Comparison of ENCODE assay signal across 1 cellular context in the genomic region with DNA sequence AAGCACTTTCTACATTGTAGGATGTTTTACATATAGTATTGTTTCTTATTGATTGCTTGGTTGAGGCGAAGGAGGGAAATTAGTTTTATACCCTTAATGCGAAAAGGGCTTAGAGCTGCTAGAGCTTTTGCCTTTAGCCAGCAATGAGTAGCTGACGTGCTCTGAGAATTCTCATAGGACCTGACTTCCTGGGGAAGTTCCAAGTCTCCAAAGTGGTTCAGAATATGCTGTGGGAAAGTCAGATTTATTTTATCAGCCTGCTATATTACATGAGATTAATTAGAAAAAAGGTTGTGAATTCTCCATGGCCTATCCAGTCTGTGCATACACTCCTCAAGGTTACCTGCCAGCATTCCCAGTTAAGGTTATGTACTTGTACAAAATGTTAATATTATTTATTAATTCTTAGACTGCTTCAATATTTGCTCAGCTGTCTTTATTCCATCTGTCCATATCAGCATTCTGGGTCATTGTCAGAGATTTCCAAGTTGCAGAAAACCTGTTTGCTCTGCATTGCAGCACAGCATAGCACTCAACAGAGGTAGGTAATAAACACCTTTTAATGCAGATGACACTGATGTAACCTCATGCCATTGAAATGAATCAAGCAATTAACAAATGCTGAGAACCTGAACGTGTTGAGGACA.
TF ChIP-seq lines count a peak whose summit lies in the region.

No MANE protein-coding gene starts in this region.

TF ChIP-seq in GM12878, 131 proteins besides CTCF, POLR2A, EP300 and RAD21:
- TF ChIP-seq MTA2 (IDR thresholded peaks at IDR 0.05; ENCODE audit: low read depth) (no peak), TAF1 (IDR thresholded peaks at IDR 0.05; ENCODE audit: borderline replicate concordance, low read depth, low read length) (no peak), RELA (IDR thresholded peaks at IDR 0.05; ENCODE audit: borderline replicate concordance, partially characterized antibody) (no peak), TBL1XR1 (IDR thresholded peaks at IDR 0.05; ENCODE audit: low read depth, low read length) (no peak), EZH2 (IDR thresholded peaks at IDR 0.05; ENCODE audit: borderline replicate concordance, control insufficient read depth, low read depth, low read length) (no peak), DPF2 (IDR thresholded peaks at IDR 0.05) (no peak), BCL11A (IDR thresholded peaks at IDR 0.05; ENCODE audit: low read depth, low read length) (no peak), ZNF384 (IDR thresholded peaks at IDR 0.05; ENCODE audit: borderline replicate concordance, low read depth, low read length) (no peak), TCF12 (IDR thresholded peaks at IDR 0.05; ENCODE audit: low read depth, low read length) (no peak), ETV6 (conservative IDR thresholded peaks at IDR 0.05 in 1 of 2, IDR thresholded peaks at IDR 0.05 in 1 of 2; ENCODE audit: borderline replicate concordance in 1 of 2, low read depth in 1 of 2) (no peak), KDM1A (IDR thresholded peaks at IDR 0.05; ENCODE audit: borderline replicate concordance) (no peak), SUZ12 (IDR thresholded peaks at IDR 0.05; ENCODE audit: unreplicated experiment) (no peak), JUNB (IDR thresholded peaks at IDR 0.05) (no peak), TARDBP (IDR thresholded peaks at IDR 0.05; ENCODE audit: borderline replicate concordance) (no peak)
- TF ChIP-seq, protein P1, sequence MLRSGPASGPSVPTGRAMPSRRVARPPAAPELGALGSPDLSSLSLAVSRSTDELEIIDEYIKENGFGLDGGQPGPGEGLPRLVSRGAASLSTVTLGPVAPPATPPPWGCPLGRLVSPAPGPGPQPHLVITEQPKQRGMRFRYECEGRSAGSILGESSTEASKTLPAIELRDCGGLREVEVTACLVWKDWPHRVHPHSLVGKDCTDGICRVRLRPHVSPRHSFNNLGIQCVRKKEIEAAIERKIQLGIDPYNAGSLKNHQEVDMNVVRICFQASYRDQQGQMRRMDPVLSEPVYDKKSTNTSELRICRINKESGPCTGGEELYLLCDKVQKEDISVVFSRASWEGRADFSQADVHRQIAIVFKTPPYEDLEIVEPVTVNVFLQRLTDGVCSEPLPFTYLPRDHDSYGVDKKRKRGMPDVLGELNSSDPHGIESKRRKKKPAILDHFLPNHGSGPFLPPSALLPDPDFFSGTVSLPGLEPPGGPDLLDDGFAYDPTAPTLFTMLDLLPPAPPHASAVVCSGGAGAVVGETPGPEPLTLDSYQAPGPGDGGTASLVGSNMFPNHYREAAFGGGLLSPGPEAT (IDR thresholded peaks at IDR 0.05; ENCODE audit: low read depth), result no peak
- TF ChIP-seq, protein P2, sequence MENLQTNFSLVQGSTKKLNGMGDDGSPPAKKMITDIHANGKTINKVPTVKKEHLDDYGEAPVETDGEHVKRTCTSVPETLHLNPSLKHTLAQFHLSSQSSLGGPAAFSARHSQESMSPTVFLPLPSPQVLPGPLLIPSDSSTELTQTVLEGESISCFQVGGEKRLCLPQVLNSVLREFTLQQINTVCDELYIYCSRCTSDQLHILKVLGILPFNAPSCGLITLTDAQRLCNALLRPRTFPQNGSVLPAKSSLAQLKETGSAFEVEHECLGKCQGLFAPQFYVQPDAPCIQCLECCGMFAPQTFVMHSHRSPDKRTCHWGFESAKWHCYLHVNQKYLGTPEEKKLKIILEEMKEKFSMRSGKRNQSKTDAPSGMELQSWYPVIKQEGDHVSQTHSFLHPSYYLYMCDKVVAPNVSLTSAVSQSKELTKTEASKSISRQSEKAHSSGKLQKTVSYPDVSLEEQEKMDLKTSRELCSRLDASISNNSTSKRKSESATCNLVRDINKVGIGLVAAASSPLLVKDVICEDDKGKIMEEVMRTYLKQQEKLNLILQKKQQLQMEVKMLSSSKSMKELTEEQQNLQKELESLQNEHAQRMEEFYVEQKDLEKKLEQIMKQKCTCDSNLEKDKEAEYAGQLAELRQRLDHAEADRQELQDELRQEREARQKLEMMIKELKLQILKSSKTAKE (IDR thresholded peaks at IDR 0.05; ENCODE audit: low read depth, poor library complexity, severe bottlenecking), result no peak
- TF ChIP-seq, protein P3, sequence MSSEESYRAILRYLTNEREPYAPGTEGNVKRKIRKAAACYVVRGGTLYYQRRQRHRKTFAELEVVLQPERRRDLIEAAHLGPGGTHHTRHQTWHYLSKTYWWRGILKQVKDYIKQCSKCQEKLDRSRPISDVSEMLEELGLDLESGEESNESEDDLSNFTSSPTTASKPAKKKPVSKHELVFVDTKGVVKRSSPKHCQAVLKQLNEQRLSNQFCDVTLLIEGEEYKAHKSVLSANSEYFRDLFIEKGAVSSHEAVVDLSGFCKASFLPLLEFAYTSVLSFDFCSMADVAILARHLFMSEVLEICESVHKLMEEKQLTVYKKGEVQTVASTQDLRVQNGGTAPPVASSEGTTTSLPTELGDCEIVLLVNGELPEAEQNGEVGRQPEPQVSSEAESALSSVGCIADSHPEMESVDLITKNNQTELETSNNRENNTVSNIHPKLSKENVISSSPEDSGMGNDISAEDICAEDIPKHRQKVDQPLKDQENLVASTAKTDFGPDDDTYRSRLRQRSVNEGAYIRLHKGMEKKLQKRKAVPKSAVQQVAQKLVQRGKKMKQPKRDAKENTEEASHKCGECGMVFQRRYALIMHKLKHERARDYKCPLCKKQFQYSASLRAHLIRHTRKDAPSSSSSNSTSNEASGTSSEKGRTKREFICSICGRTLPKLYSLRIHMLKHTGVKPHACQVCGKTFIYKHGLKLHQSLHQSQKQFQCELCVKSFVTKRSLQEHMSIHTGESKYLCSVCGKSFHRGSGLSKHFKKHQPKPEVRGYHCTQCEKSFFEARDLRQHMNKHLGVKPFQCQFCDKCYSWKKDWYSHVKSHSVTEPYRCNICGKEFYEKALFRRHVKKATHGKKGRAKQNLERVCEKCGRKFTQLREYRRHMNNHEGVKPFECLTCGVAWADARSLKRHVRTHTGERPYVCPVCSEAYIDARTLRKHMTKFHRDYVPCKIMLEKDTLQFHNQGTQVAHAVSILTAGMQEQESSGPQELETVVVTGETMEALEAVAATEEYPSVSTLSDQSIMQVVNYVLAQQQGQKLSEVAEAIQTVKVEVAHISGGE (CRISPR knock-in tag; IDR thresholded peaks at IDR 0.05), result no peak
- TF ChIP-seq, protein P4, sequence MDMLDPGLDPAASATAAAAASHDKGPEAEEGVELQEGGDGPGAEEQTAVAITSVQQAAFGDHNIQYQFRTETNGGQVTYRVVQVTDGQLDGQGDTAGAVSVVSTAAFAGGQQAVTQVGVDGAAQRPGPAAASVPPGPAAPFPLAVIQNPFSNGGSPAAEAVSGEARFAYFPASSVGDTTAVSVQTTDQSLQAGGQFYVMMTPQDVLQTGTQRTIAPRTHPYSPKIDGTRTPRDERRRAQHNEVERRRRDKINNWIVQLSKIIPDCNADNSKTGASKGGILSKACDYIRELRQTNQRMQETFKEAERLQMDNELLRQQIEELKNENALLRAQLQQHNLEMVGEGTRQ (IDR thresholded peaks at IDR 0.05; ENCODE audit: borderline replicate concordance, low read depth, low read length), result no peak
- TF ChIP-seq, protein P5, sequence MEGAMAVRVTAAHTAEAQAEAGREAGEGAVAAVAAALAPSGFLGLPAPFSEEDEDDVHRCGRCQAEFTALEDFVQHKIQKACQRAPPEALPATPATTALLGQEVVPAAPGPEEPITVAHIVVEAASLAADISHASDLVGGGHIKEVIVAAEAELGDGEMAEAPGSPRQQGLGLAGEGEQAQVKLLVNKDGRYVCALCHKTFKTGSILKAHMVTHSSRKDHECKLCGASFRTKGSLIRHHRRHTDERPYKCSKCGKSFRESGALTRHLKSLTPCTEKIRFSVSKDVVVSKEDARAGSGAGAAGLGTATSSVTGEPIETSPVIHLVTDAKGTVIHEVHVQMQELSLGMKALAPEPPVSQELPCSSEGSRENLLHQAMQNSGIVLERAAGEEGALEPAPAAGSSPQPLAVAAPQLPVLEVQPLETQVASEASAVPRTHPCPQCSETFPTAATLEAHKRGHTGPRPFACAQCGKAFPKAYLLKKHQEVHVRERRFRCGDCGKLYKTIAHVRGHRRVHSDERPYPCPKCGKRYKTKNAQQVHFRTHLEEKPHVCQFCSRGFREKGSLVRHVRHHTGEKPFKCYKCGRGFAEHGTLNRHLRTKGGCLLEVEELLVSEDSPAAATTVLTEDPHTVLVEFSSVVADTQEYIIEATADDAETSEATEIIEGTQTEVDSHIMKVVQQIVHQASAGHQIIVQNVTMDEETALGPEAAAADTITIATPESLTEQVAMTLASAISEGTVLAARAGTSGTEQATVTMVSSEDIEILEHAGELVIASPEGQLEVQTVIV (IDR thresholded peaks at IDR 0.05; ENCODE audit: borderline replicate concordance, partially characterized antibody), result no peak
